In genomic region chr11:59186130-59186594, GRCh38 we compare ENCODE assay signal across 1 cellular context.
TF ChIP-seq lines count a peak whose summit lies in the region.

No MANE protein-coding gene starts in this region.

TF ChIP-seq in HepG2, 621 proteins besides CTCF, POLR2A, EP300 and RAD21:
- TF ChIP-seq SMC3 (IDR thresholded peaks at IDR 0.05; ENCODE audit: low read length) (peak; percentile 43), ZBTB4 (CRISPR knock-in tag; IDR thresholded peaks at IDR 0.05; ENCODE audit: borderline replicate concordance) (0 out of 2 replicates have a peak, but pooled peaks have one; percentile 18), THAP7 (CRISPR knock-in tag; IDR thresholded peaks at IDR 0.05) (no peak), PATZ1 (CRISPR knock-in tag; IDR thresholded peaks at IDR 0.05) (0 out of 2 replicates have a peak, but pooled peaks have one; percentile 38), STAG1 (CRISPR knock-in tag; IDR thresholded peaks at IDR 0.05) (peak; percentile 35)
- TF ChIP-seq, protein P1, sequence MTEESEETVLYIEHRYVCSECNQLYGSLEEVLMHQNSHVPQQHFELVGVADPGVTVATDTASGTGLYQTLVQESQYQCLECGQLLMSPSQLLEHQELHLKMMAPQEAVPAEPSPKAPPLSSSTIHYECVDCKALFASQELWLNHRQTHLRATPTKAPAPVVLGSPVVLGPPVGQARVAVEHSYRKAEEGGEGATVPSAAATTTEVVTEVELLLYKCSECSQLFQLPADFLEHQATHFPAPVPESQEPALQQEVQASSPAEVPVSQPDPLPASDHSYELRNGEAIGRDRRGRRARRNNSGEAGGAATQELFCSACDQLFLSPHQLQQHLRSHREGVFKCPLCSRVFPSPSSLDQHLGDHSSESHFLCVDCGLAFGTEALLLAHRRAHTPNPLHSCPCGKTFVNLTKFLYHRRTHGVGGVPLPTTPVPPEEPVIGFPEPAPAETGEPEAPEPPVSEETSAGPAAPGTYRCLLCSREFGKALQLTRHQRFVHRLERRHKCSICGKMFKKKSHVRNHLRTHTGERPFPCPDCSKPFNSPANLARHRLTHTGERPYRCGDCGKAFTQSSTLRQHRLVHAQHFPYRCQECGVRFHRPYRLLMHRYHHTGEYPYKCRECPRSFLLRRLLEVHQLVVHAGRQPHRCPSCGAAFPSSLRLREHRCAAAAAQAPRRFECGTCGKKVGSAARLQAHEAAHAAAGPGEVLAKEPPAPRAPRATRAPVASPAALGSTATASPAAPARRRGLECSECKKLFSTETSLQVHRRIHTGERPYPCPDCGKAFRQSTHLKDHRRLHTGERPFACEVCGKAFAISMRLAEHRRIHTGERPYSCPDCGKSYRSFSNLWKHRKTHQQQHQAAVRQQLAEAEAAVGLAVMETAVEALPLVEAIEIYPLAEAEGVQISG (CRISPR knock-in tag; IDR thresholded peaks at IDR 0.05): 0 out of 2 replicates have a peak, but pooled peaks have one; percentile 38
